In genomic region chr2:177599072-177599688, GRCh38 we compare ENCODE assay signal across 1 cellular context.
TF ChIP-seq lines count a peak whose summit lies in the region.

No MANE protein-coding gene starts in this region.

TF ChIP-seq in HepG2, 621 proteins besides CTCF, POLR2A, EP300 and RAD21 (continued from another document and continues in another):
- peak; percentile 81 for TF ChIP-seq PAXIP1 (CRISPR knock-in tag; conservative IDR thresholded peaks at IDR 0.05)
- 0 out of 2 replicates have a peak, but pooled peaks have one; percentile 28 for TF ChIP-seq ZSCAN29 (CRISPR knock-in tag; conservative IDR thresholded peaks at IDR 0.05)
- 0 out of 2 replicates have a peak, but pooled peaks have one; percentile 19 for TF ChIP-seq ZNF710 (CRISPR knock-in tag; IDR thresholded peaks at IDR 0.05; ENCODE audit: borderline replicate concordance)
- 0 out of 2 replicates have a peak, but pooled peaks have one; percentile 7 for TF ChIP-seq IKZF5 (CRISPR knock-in tag; IDR thresholded peaks at IDR 0.05)
- peak; percentile 51; the same call in 1 of the 2 replicates for TF ChIP-seq ATF1 (CRISPR knock-in tag; IDR thresholded peaks at IDR 0.05)
- no peak for TF ChIP-seq SOX6 (IDR thresholded peaks at IDR 0.05)
- peak; percentile 90 for TF ChIP-seq SOX6 (CRISPR knock-in tag; IDR thresholded peaks at IDR 0.05)
- TF ChIP-seq RXRA (CRISPR knock-in tag; IDR thresholded peaks at IDR 0.05): peak; percentile 95; the same call in 1 of the 2 replicates
- TF ChIP-seq THAP9 (CRISPR knock-in tag; IDR thresholded peaks at IDR 0.05; ENCODE audit: borderline replicate concordance): no peak
- peak; percentile 60; the same call in 1 of the 2 replicates for TF ChIP-seq ISL2 (CRISPR knock-in tag; IDR thresholded peaks at IDR 0.05)
- TF ChIP-seq ZNF569 (CRISPR knock-in tag; IDR thresholded peaks at IDR 0.05; ENCODE audit: borderline replicate concordance): no peak
- no peak for TF ChIP-seq ZNF513 (CRISPR knock-in tag; conservative IDR thresholded peaks at IDR 0.05)
- peak; percentile 76; the same call in 1 of the 2 replicates for TF ChIP-seq ZNF761 (CRISPR knock-in tag; conservative IDR thresholded peaks at IDR 0.05)
- TF ChIP-seq MTA3 (CRISPR knock-in tag; IDR thresholded peaks at IDR 0.05): no peak
- 0 out of 2 replicates have a peak, but pooled peaks have one; percentile 13 for TF ChIP-seq ARID3A (IDR thresholded peaks at IDR 0.05; ENCODE audit: low read depth, low read length)
- peak; percentile 98; the same call in 1 of the 2 replicates for TF ChIP-seq THRA (CRISPR knock-in tag; IDR thresholded peaks at IDR 0.05; ENCODE audit: borderline replicate concordance)
- TF ChIP-seq CEBPG (CRISPR knock-in tag; IDR thresholded peaks at IDR 0.05): 0 out of 2 replicates have a peak, but pooled peaks have one; percentile 23
- peak; percentile 41; the same call in 1 of the 2 replicates for TF ChIP-seq HDAC1 (CRISPR knock-in tag; IDR thresholded peaks at IDR 0.05)
- peak; percentile 30; the same call in 1 of the 2 replicates for TF ChIP-seq ZNF331 (CRISPR knock-in tag; IDR thresholded peaks at IDR 0.05)
- TF ChIP-seq RARA (CRISPR knock-in tag; IDR thresholded peaks at IDR 0.05): peak; percentile 81
- TF ChIP-seq ZIK1 (CRISPR knock-in tag; IDR thresholded peaks at IDR 0.05; ENCODE audit: borderline replicate concordance, low read depth): no peak
- TF ChIP-seq RXRB (CRISPR knock-in tag; IDR thresholded peaks at IDR 0.05; ENCODE audit: borderline replicate concordance): peak; percentile 94
- TF ChIP-seq KLF9 (CRISPR knock-in tag; IDR thresholded peaks at IDR 0.05; ENCODE audit: low read depth): 0 out of 2 replicates have a peak, but pooled peaks have one; percentile 48
- TF ChIP-seq HNF1A (IDR thresholded peaks at IDR 0.05; ENCODE audit: low read depth): 0 out of 2 replicates have a peak, but pooled peaks have one; percentile 41
- TF ChIP-seq HNF1A (CRISPR knock-in tag; IDR thresholded peaks at IDR 0.05; ENCODE audit: borderline replicate concordance): peak; percentile 78; the same call in 1 of the 2 replicates
- peak; percentile 37; the same call in 1 of the 2 replicates for TF ChIP-seq HOXA3 (CRISPR knock-in tag; IDR thresholded peaks at IDR 0.05)
- TF ChIP-seq ZNF792 (CRISPR knock-in tag; IDR thresholded peaks at IDR 0.05): peak; percentile 35; the same call in 1 of the 2 replicates
- peak; percentile 31; the same call in 1 of the 2 replicates for TF ChIP-seq MIER2 (CRISPR knock-in tag; IDR thresholded peaks at IDR 0.05)
- peak; percentile 60; the same call in 1 of the 2 replicates for TF ChIP-seq ERF (CRISPR knock-in tag; IDR thresholded peaks at IDR 0.05)
- TF ChIP-seq PCBP1 (IDR thresholded peaks at IDR 0.05; ENCODE audit: borderline replicate concordance, low read depth, low read length): no peak
- TF ChIP-seq JUNB (CRISPR knock-in tag; IDR thresholded peaks at IDR 0.05; ENCODE audit: borderline replicate concordance): no peak
- peak; percentile 71; the same call in 1 of the 2 replicates for TF ChIP-seq HDAC2 (CRISPR knock-in tag; IDR thresholded peaks at IDR 0.05)
- no peak for TF ChIP-seq TAF1 (CRISPR knock-in tag; IDR thresholded peaks at IDR 0.05)
- TF ChIP-seq RBFOX2 (IDR thresholded peaks at IDR 0.05; ENCODE audit: low read depth, low read length): peak; percentile 38; the same call in 1 of the 2 replicates
- 0 out of 2 replicates have a peak, but pooled peaks have one; percentile 17 for TF ChIP-seq ZNF512B (CRISPR knock-in tag; IDR thresholded peaks at IDR 0.05; ENCODE audit: borderline replicate concordance)
